Comparison of ENCODE assay signal across 36 cellular contexts in the genomic region with DNA sequence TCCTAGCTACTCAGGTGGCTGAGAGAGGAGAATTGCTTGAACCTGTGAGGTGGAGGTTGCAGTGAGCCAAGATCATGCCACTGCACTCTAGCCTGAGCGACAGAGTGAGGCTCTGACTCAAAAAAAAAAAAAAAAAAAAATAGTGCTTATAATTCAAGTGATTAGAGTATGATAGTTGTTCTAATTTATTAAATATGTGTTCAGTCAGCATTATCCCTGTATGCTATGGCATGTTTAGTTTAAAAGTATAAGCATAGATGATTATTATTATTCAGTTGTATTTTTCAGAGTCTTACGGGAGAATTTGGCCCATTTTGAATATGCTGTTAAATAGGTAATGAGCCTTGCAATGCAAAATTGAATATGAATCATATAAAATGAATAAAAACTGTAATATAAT.
"Had no signal": no experiment of that assay in that cellular context is flagged by ENCODE, and none has a peak within 500 bp of the region (broad histone marks: within the 10 kb centered on the region; RNA-seq: fewer than 3 reads in every experiment).

No MANE protein-coding gene starts in this region.

- H3K27ac Mint-ChIP-seq: activated B cell treated with CpG ODN at 0.5 μM for 24 hours; activated CD4-positive, alpha-beta T cell treated with anti-CD3 and anti-CD28 coated beads, Interleukin-2, amount 10 ng/mL, durations not matched to agents 24 days and 14 days; activated naive CD4-positive, alpha-beta T cell treated with anti-CD3 and anti-CD28 coated beads, Interleukin-2, amount 50 U/mL, for 72 hours; activated naive CD8-positive, alpha-beta T cell treated with anti-CD3 and anti-CD28 coated beads for 36 hours; activated T-helper 1 cell treated with anti-CD3 and anti-CD28 coated beads, Interleukin-12 subunit alpha, Interleukin-12 subunit beta, Interleukin-2, Interleukin-4 antibody, amounts not matched to agents 30 ng/mL and 10 ng/mL and 1 ng/mL, durations not matched to agents 14 hours and 24 hours and 36 hours; T-helper 1 cell treated with Interleukin-12 subunit alpha and Interleukin-12 subunit beta and Interleukin-4 antibody, amounts not matched to agents 30 μg/mL and 1 μg/mL, for 36 hours had no signal

- ATAC-seq: activated CD8-positive, alpha-beta T cell treated with anti-CD3 and anti-CD28 coated beads for 36 hours; activated naive CD4-positive, alpha-beta T cell treated with anti-CD3 and anti-CD28 coated beads, Interleukin-2, amount 50 U/mL, for 72 hours; activated T-helper 17 cell treated with anti-CD3 and anti-CD28 coated beads, Interleukin-2, amount 50 U/mL, for 72 hours had no signal

- H3K4me1 Mint-ChIP-seq: activated T-helper 17 cell treated with anti-CD3 and anti-CD28 coated beads, Interleukin-2, amount 50 U/mL, for 72 hours had no signal

- H3K4me3 ChIP-seq: adrenal gland, body of pancreas, breast epithelium had no signal

- H3K36me3 Mint-ChIP-seq: activated naive CD4-positive, alpha-beta T cell treated with anti-CD3 and anti-CD28 coated beads, Interleukin-2, amount 50 U/mL, for 72 hours had no signal

- H3K9me3 Mint-ChIP-seq: activated B cell treated with CpG ODN at 0.5 μM for 24 hours; activated CD4-positive, alpha-beta memory T cell treated with anti-CD3 and anti-CD28 coated beads for 36 hours; activated CD4-positive, alpha-beta T cell treated with anti-CD3 and anti-CD28 coated beads, Interleukin-2, amount 10 ng/mL, durations not matched to agents 24 days and 14 days; activated CD8-positive, alpha-beta T cell treated with anti-CD3 and anti-CD28 coated beads for 36 hours; activated naive CD4-positive, alpha-beta T cell treated with anti-CD3 and anti-CD28 coated beads for 36 hours; activated naive CD4-positive, alpha-beta T cell treated with anti-CD3 and anti-CD28 coated beads, Interleukin-2, amount 50 U/mL, for 72 hours; activated naive CD8-positive, alpha-beta T cell treated with anti-CD3 and anti-CD28 coated beads for 36 hours; activated T-helper 1 cell treated with anti-CD3 and anti-CD28 coated beads, Interleukin-12 subunit alpha, Interleukin-12 subunit beta, Interleukin-2, Interleukin-4 antibody, amounts not matched to agents 30 ng/mL and 10 ng/mL and 1 ng/mL, durations not matched to agents 14 hours and 24 hours and 36 hours; activated T-helper 17 cell treated with anti-CD3 and anti-CD28 coated beads, Interleukin-2, amount 50 U/mL, for 72 hours; T-helper 1 cell treated with Interleukin-12 subunit alpha and Interleukin-12 subunit beta and Interleukin-4 antibody, amounts not matched to agents 30 μg/mL and 1 μg/mL, for 36 hours; T-helper 2 cell treated with Interferon-gamma antibody and Interleukin-4, amounts not matched to agents 5 μg/mL and 100 μg/mL, for 36 hours had no signal

- DNase-seq: activated B cell treated with CpG ODN at 0.5 μM for 24 hours; activated CD4-positive, alpha-beta memory T cell treated with anti-CD3 and anti-CD28 coated beads for 36 hours; activated CD4-positive, alpha-beta T cell treated with anti-CD3 and anti-CD28 coated beads for 4 hours; activated CD4-positive, alpha-beta T cell treated with anti-CD3 and anti-CD28 coated beads, Interleukin-2, amount 10 ng/mL, durations not matched to agents 24 days and 14 days; activated CD4-positive, alpha-beta T cell treated with anti-CD3 and anti-CD28 coated beads, Interleukin-2, amount 50 U/mL, for 1 hour; activated CD4-positive, alpha-beta T cell treated with anti-CD3 and anti-CD28 coated beads, Interleukin-2, amount 50 U/mL, for 4 hours; activated CD4-positive, CD25-positive, alpha-beta regulatory T cell treated with anti-CD3 and anti-CD28 coated beads, Interleukin-2, amount 50 U/mL, for 72 hours; activated CD8-positive, alpha-beta memory T cell treated with anti-CD3 and anti-CD28 coated beads, Interleukin-2, amount 50 U/mL, for 4 hours; activated CD8-positive, alpha-beta T cell treated with anti-CD3 and anti-CD28 coated beads for 36 hours; activated effector memory CD4-positive, alpha-beta T cell treated with anti-CD3 and anti-CD28 coated beads, Interleukin-2, amount 50 U/mL, for 16 hours; activated gamma-delta T cell treated with Interleukin-2 at 50 U/mL for 16 hours; activated naive CD4-positive, alpha-beta T cell; activated naive CD4-positive, alpha-beta T cell treated with anti-CD3 and anti-CD28 coated beads for 36 hours; activated naive CD4-positive, alpha-beta T cell treated with anti-CD3 and anti-CD28 coated beads, Interleukin-2, amount 50 U/mL, for 16 hours; activated naive CD8-positive, alpha-beta T cell treated with anti-CD3 and anti-CD28 coated beads for 36 hours; activated T-cell treated with anti-CD3 and anti-CD28 coated beads for 4 hours; activated T-cell treated with anti-CD3 and anti-CD28 coated beads, Interleukin-2, amount 50 U/mL, for 1 hour; activated T-cell treated with anti-CD3 and anti-CD28 coated beads, Interleukin-2, amount 50 U/mL, for 48 hours; adrenal gland; amniotic stem cell; aorta; body of pancreas; brain microvascular endothelial cell; central memory CD4-positive, alpha-beta T cell; T-helper 2 cell; T-helper 9 cell had no signal

- H3K4me3 Mint-ChIP-seq: activated B cell treated with CpG ODN at 0.5 μM for 24 hours; activated CD4-positive, alpha-beta memory T cell treated with anti-CD3 and anti-CD28 coated beads for 36 hours; activated CD4-positive, alpha-beta T cell treated with anti-CD3 and anti-CD28 coated beads, Interleukin-2, amount 10 ng/mL, durations not matched to agents 24 days and 14 days; activated CD8-positive, alpha-beta T cell treated with anti-CD3 and anti-CD28 coated beads for 36 hours; activated naive CD4-positive, alpha-beta T cell treated with anti-CD3 and anti-CD28 coated beads for 36 hours; activated naive CD8-positive, alpha-beta T cell treated with anti-CD3 and anti-CD28 coated beads for 36 hours; activated T-helper 1 cell treated with anti-CD3 and anti-CD28 coated beads, Interleukin-12 subunit alpha, Interleukin-12 subunit beta, Interleukin-2, Interleukin-4 antibody, amounts not matched to agents 30 ng/mL and 10 ng/mL and 1 ng/mL, durations not matched to agents 14 hours and 24 hours and 36 hours; activated T-helper 17 cell treated with anti-CD3 and anti-CD28 coated beads, Interleukin-2, amount 50 U/mL, for 72 hours; T-helper 1 cell treated with Interleukin-12 subunit alpha and Interleukin-12 subunit beta and Interleukin-4 antibody, amounts not matched to agents 30 μg/mL and 1 μg/mL, for 36 hours; T-helper 2 cell treated with Interferon-gamma antibody and Interleukin-4, amounts not matched to agents 5 μg/mL and 100 μg/mL, for 36 hours had no signal

- H3K27ac ChIP-seq: brain microvascular endothelial cell, breast epithelium, VCaP had no signal

- FAIRE-seq: astrocyte, colon, TTC549 had no signal

- H3K36me3 ChIP-seq: breast epithelium had no signal

- H3K4me1 ChIP-seq: breast epithelium had no signal

- H3K27me3 Mint-ChIP-seq: activated B cell treated with CpG ODN at 0.5 μM for 24 hours; activated CD4-positive, alpha-beta memory T cell treated with anti-CD3 and anti-CD28 coated beads for 36 hours; activated CD4-positive, alpha-beta T cell treated with anti-CD3 and anti-CD28 coated beads, Interleukin-2, amount 10 ng/mL, durations not matched to agents 24 days and 14 days; activated CD8-positive, alpha-beta T cell treated with anti-CD3 and anti-CD28 coated beads for 36 hours; activated naive CD8-positive, alpha-beta T cell treated with anti-CD3 and anti-CD28 coated beads for 36 hours; activated T-helper 17 cell treated with anti-CD3 and anti-CD28 coated beads, Interleukin-2, amount 50 U/mL, for 72 hours had no signal

- H3K9me3 ChIP-seq: adrenal gland, body of pancreas, breast epithelium had no signal

- H3K27me3 ChIP-seq: adrenal gland, body of pancreas, brain microvascular endothelial cell, breast epithelium had no signal
